ENCODE assay signal across 7 cellular contexts in genomic region chr7:67114483-67115246, GRCh38.
DNase-seq lines count a peak whose midpoint lies in the region; ATAC-seq and TF ChIP-seq lines count a peak whose summit lies in the region.
"Not testable (repeated sequence)": the region's sequence is repeated elsewhere in the genome, so short reads cannot be mapped to it uniquely, and the experiment has no call there.

No MANE protein-coding gene starts in this region.

- H3K14ac ChIP-seq in IMR-90 (replicated peaks; ENCODE audit: low read depth, low read length): not testable (repeated sequence)

- H3K36me3 Mint-ChIP-seq in activated T-helper 17 cell treated with anti-CD3 and anti-CD28 coated beads, Interleukin-2, amount 50 U/mL, for 72 hours (ENCODE audit: low read depth): peaks cover 36% of the 10 kb centered on the region
- peaks cover 27% of the 10 kb centered on the region for H3K36me3 Mint-ChIP-seq in nephron (ENCODE audit: low read depth)

- CTCF ChIA-PET in IMR-90 (lab: Yijun Ruan, JAX): not testable (repeated sequence)

- H3K4me3 Mint-ChIP-seq in activated T-helper 17 cell treated with anti-CD3 and anti-CD28 coated beads, Interleukin-2, amount 50 U/mL, for 72 hours; nephron: not testable (repeated sequence)

- H3K23ac ChIP-seq in IMR-90 (ENCODE audit: low read depth, low read length): not testable (repeated sequence)

- not testable (repeated sequence) for H3K56ac ChIP-seq in IMR-90 (ENCODE audit: extremely low read depth, insufficient read depth, low read length)

- not testable (repeated sequence) for H3K27me3 Mint-ChIP-seq in activated T-helper 17 cell treated with anti-CD3 and anti-CD28 coated beads, Interleukin-2, amount 50 U/mL, for 72 hours; nephron (ENCODE audit: low read depth)

- TF ChIP-seq RAD21 in IMR-90 (IDR thresholded peaks at IDR 0.05; ENCODE audit: low read length): not testable (repeated sequence)

- H4K8ac ChIP-seq in IMR-90 (ENCODE audit: low read depth in 2 of 2, low read length in 2 of 2): not testable (repeated sequence)

- not testable (repeated sequence) for H3K18ac ChIP-seq in IMR-90 (ENCODE audit: low read depth, low read length)

- H3K9me3 ChIP-seq in IMR-90 (ENCODE audit: control insufficient read depth, insufficient read depth, low read length): not testable (repeated sequence)

- H2AFZ ChIP-seq in IMR-90 (replicated peaks; ENCODE audit: low read length, poor library complexity): not testable (repeated sequence)

- not testable (repeated sequence) for TF ChIP-seq CTCF in AG09319 (IDR thresholded peaks at IDR 0.05; ENCODE audit: low read depth, low read length); IMR-90 (conservative IDR thresholded peaks at IDR 0.05; ENCODE audit: low read depth, low read length); choroid plexus epithelial cell (conservative IDR thresholded peaks at IDR 0.05; ENCODE audit: low read depth, low read length); fibroblast of the aortic adventitia (IDR thresholded peaks at IDR 0.05; ENCODE audit: insufficient read depth, low read length); nephron (IDR thresholded peaks at IDR 0.05; ENCODE audit: unreplicated experiment in 3 of 3)

- intact Hi-C loops in IMR-90 (cut with micrococcal nuclease): not testable (repeated sequence)

- not testable (repeated sequence) for H2AK5ac ChIP-seq in IMR-90 (ENCODE audit: low read depth, low read length)

- H3K9me1 ChIP-seq in IMR-90 (ENCODE audit: insufficient read depth, low read length): not testable (repeated sequence)

- H3K27me3 ChIP-seq in IMR-90 (ENCODE audit: control insufficient read depth, insufficient read depth, low read length): not testable (repeated sequence)

- not testable (repeated sequence) for H2AK9ac ChIP-seq in IMR-90 (replicated peaks; ENCODE audit: low read depth, low read length, poor library complexity)

- not testable (repeated sequence) for H3K79me1 ChIP-seq in IMR-90 (ENCODE audit: low read depth in 1 of 2, low read length in 2 of 2)

- H4K5ac ChIP-seq in IMR-90 (ENCODE audit: low read depth, low read length): not testable (repeated sequence)

- H3K9ac ChIP-seq in IMR-90 (ENCODE audit: low read depth, low read length): not testable (repeated sequence)

- H3K4me2 ChIP-seq in IMR-90 (ENCODE audit: low read depth, low read length): not testable (repeated sequence)

- peak overlapping the region; percentile 24 for H3K27ac Mint-ChIP-seq in activated T-helper 17 cell treated with anti-CD3 and anti-CD28 coated beads, Interleukin-2, amount 50 U/mL, for 72 hours
- H3K27ac Mint-ChIP-seq in nephron: peak overlapping the region; percentile 27 to 35 (median 34)

- not testable (repeated sequence) for H3K27ac ChIP-seq in IMR-90 (ENCODE audit: insufficient read depth, low read length)

- not testable (repeated sequence) for H2BK15ac ChIP-seq in IMR-90 (ENCODE audit: low read depth, low read length)

- H2BK5ac ChIP-seq in IMR-90 (ENCODE audit: low read depth, low read length, poor library complexity, severe bottlenecking): not testable (repeated sequence)

- not testable (repeated sequence) for H3K36me3 ChIP-seq in IMR-90 (ENCODE audit: control insufficient read depth, insufficient read depth, low read length)

- H4K91ac ChIP-seq in IMR-90 (ENCODE audit: insufficient read depth, low read depth, low read length): not testable (repeated sequence)

- H3K4me1 ChIP-seq in IMR-90 (ENCODE audit: control insufficient read depth, insufficient read depth, low read length): not testable (repeated sequence)

- ATAC-seq in IMR-90 (ENCODE audit: low read depth): peak; percentile 96
- not testable (repeated sequence) for ATAC-seq in activated T-helper 17 cell treated with anti-CD3 and anti-CD28 coated beads, Interleukin-2, amount 50 U/mL, for 72 hours (replicated peaks)

- TF ChIP-seq POLR2A in IMR-90 (IDR thresholded peaks at IDR 0.05; ENCODE audit: low read depth, low read length): not testable (repeated sequence)

- not testable (repeated sequence) for H2BK120ac ChIP-seq in IMR-90 (ENCODE audit: low read depth, low read length)

- POLR2A ChIA-PET in IMR-90 (lab: Charles Lee; ENCODE audit: unreplicated experiment): not testable (repeated sequence)

- not testable (repeated sequence) for H4K20me1 ChIP-seq in IMR-90 (ENCODE audit: insufficient read depth, low read length)

- not testable (repeated sequence) for H3K4me1 Mint-ChIP-seq in activated T-helper 17 cell treated with anti-CD3 and anti-CD28 coated beads, Interleukin-2, amount 50 U/mL, for 72 hours; nephron

- in situ Hi-C loops in IMR-90 (cut with MboI; ENCODE audit: low sequenced_read_pairs): not testable (repeated sequence)

- DNase-seq in AG09319 (ENCODE audit: extremely low read depth, low read depth) (peak; percentile 4), IMR-90 (peak; percentile 47), choroid plexus epithelial cell (ENCODE audit: low read depth) (peak; percentile 46), fibroblast of the aortic adventitia (ENCODE audit: low read depth) (peak; percentile 34), iris pigment epithelial cell (ENCODE audit: low read depth) (peak; percentile 34)

- dilution Hi-C loops in IMR-90 (cut with HindIII; ENCODE audit: low sequenced_read_pairs, unreplicated experiment): not testable (repeated sequence)

- not testable (repeated sequence) for H3K4me3 ChIP-seq in IMR-90 (ENCODE audit: insufficient read depth, low read depth, low read length); choroid plexus epithelial cell (ENCODE audit: low read depth, low read length); fibroblast of the aortic adventitia (ENCODE audit: low read depth, low read length)

- not testable (repeated sequence) for H3K9me3 Mint-ChIP-seq in activated T-helper 17 cell treated with anti-CD3 and anti-CD28 coated beads, Interleukin-2, amount 50 U/mL, for 72 hours; nephron

- not testable (repeated sequence) for BruUV-seq in IMR-90 (replicated peaks; lab: Mats Ljungman, UMichigan)

- not testable (repeated sequence) for H3K4ac ChIP-seq in IMR-90 (ENCODE audit: low read depth, low read length)

- not testable (repeated sequence) for H2BK20ac ChIP-seq in IMR-90 (ENCODE audit: low read depth, low read length)
